In the genomic region with DNA sequence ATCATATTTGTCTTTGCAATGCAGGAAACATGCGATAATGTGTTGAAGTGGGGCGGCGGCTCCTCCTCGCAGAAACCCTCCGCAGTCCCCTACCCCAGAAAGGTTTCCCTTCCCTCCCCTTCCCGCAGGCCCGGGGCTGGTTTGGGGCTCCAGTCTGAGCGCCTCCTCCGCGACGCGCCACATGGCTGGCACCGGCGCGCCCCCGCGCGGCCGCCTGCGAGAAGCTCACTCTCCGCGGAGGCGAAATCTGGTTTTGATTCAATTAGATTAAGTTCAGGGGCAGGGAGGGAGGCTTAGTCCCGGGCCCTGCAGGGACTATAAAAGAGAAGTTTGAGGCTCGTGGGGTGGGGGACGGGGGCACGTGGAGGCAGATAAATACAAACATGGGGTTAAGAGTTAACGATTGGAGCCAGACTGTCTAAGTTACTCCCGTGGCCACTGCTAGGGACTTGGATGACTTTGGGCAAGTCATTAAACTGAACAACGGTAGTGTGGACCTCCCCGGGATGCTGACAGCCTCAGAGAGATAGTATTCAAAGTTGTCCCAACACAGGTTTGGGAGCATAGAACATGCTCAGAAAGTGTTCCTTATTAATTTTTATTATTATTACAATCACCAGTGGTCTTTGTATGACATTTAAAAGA, we compare ENCODE assay signal across 9 cellular contexts.
DNase-seq lines count a peak whose midpoint lies in the region; ATAC-seq and TF ChIP-seq lines count a peak whose summit lies in the region.
"Had no signal": no experiment of that assay in that cellular context is flagged by ENCODE, and none has a peak within 500 bp of the region (broad histone marks: within the 10 kb centered on the region; RNA-seq: fewer than 3 reads in every experiment).

No MANE protein-coding gene starts in this region.

- peak in 4 of 6 experiments; percentile 51 to 68 (median 65) for TF ChIP-seq CTCF in Peyer's patch (IDR thresholded peaks at IDR 0.05)
- TF ChIP-seq CTCF in gastroesophageal sphincter (IDR thresholded peaks at IDR 0.05), result peak; percentile 77 to 91 (median 80)
- TF ChIP-seq CTCF in osteocyte (IDR thresholded peaks at IDR 0.05), result peak; percentile 96

- TF ChIP-seq POLR2A in Peyer's patch (IDR thresholded peaks at IDR 0.05) (no peak), gastroesophageal sphincter (IDR thresholded peaks at IDR 0.05) (no peak)

- no peaks in the 10 kb centered on the region for H3K27me3 ChIP-seq in Peyer's patch
- H3K27me3 ChIP-seq in gastroesophageal sphincter, result peaks cover 24% of the 10 kb centered on the region

- no peaks in the 10 kb centered on the region for H3K9me3 Mint-ChIP-seq in osteocyte (ENCODE audit: unreplicated experiment)

- no peak overlapping the region for H3K27ac ChIP-seq in Peyer's patch
- H3K27ac ChIP-seq in gastroesophageal sphincter, result no peak overlapping the region

- DNase-seq in SIG-M5 treated with dmso at 0.1 percent for 504 hours (lab: John Stamatoyannopoulos, UW; ENCODE audit: unreplicated experiment) (peak; percentile 30), SIG-M5 (lab: John Stamatoyannopoulos, UW) (no peak), Peyer's patch (peak in 2 of 3 donors; percentile 69 to 72), activated gamma-delta T cell (lab: John Stamatoyannopoulos, UW) (peak; percentile 7), osteocyte (ENCODE audit: extremely low spot score, unreplicated experiment) (peak; percentile 91), ureter (ENCODE audit: low spot score) (peak; percentile 65)
- DNase-seq: naive B cell had no signal

- ATAC-seq in HG03175 (IDR thresholded peaks at IDR 0.05; ENCODE audit: unreplicated experiment) (peak; percentile 74), gastroesophageal sphincter (peak; percentile 55)

- H3K27ac Mint-ChIP-seq in osteocyte (ENCODE audit: unreplicated experiment), result peak overlapping the region; percentile 63
- H3K27ac Mint-ChIP-seq: naive B cell had no signal

- 6 to 13% methylated on average over 5 to 7 of the region's 31 CpGs for WGBS in gastroesophageal sphincter (ENCODE audit: low coverage in 1 of 2), 2 donors

- H3K4me1 Mint-ChIP-seq in osteocyte (ENCODE audit: unreplicated experiment), result peaks cover 53% of the 10 kb centered on the region

- H3K9me3 ChIP-seq in Peyer's patch, result no peaks in the 10 kb centered on the region
- no peaks in the 10 kb centered on the region for H3K9me3 ChIP-seq in gastroesophageal sphincter

- no peaks in the 10 kb centered on the region for H3K36me3 Mint-ChIP-seq in osteocyte (ENCODE audit: unreplicated experiment)

- no peak overlapping the region for H3K4me3 Mint-ChIP-seq in osteocyte (ENCODE audit: unreplicated experiment)
- H3K4me3 Mint-ChIP-seq: naive B cell had no signal

- no peaks in the 10 kb centered on the region for H3K27me3 Mint-ChIP-seq in osteocyte (ENCODE audit: unreplicated experiment)

- H3K36me3 ChIP-seq in Peyer's patch (no peaks in the 10 kb centered on the region), gastroesophageal sphincter (no peaks in the 10 kb centered on the region)

- no peak for TF ChIP-seq EP300 in gastroesophageal sphincter (IDR thresholded peaks at IDR 0.05)

- H3K4me3 ChIP-seq in Peyer's patch (no peak overlapping the region), gastroesophageal sphincter (no peak overlapping the region)

- H3K4me1 ChIP-seq in Peyer's patch, result peaks cover 0 to 6% (median 0%) of the 10 kb centered on the region in 4 donors
- H3K4me1 ChIP-seq in gastroesophageal sphincter, result peaks cover 0 to 7% (median 0%) of the 10 kb centered on the region in 3 donors
